ENCODE assay signal across 17 cellular contexts in genomic region chr2:239724194-239724849, GRCh38.
DNase-seq lines count a peak whose midpoint lies in the region; ATAC-seq and TF ChIP-seq lines count a peak whose summit lies in the region.
"Had no signal": no experiment of that assay in that cellular context is flagged by ENCODE, and none has a peak within 500 bp of the region (broad histone marks: within the 10 kb centered on the region; RNA-seq: fewer than 3 reads in every experiment).

No MANE protein-coding gene starts in this region.

- ATAC-seq in activated CD4-positive, CD25-positive, alpha-beta regulatory T cell treated with anti-CD3 and anti-CD28 coated beads, Interleukin-2, amount 50 U/mL, for 24 hours, result no peak
- ATAC-seq in HG02973 (IDR thresholded peaks at IDR 0.05; ENCODE audit: unreplicated experiment), result no peak
- no peak for ATAC-seq in stimulated activated naive B cell treated with anti-CD40 and anti-IgM and Interleukin-4, amounts not matched to agents 10 μg/mL and 1 μg/mL and 100 μg/mL, for 72 hours (replicated peaks)
- ATAC-seq: left colon, mucosa of descending colon had no signal

- H3K4me3 ChIP-seq in HEK293 (ENCODE audit: low read depth, low read length) (no peak overlapping the region), sigmoid colon (no peak overlapping the region)
- H3K4me3 ChIP-seq: mucosa of descending colon had no signal

- DNase-seq in activated CD4-positive, CD25-positive, alpha-beta regulatory T cell treated with anti-CD3 and anti-CD28 coated beads, Interleukin-2, amount 50 U/mL, for 72 hours, result peak; percentile 21
- peak; percentile 37 for DNase-seq in islet precursor cell
- DNase-seq in sigmoid colon, result peak; percentile 39
- no peak for DNase-seq in NCI-H1105 (lab: John Stamatoyannopoulos, UW)
- no peak for DNase-seq in stimulated activated naive B cell treated with anti-CD40 and anti-IgM and Interleukin-4, amounts not matched to agents 10 μg/mL and 1 μg/mL and 100 μg/mL, for 72 hours
- DNase-seq: activated CD4-positive, alpha-beta T cell treated with anti-CD3 and anti-CD28 coated beads, Interleukin-2, amount 50 U/mL, for 48 hours; activated naive CD4-positive, alpha-beta T cell treated with anti-CD3 and anti-CD28 coated beads, Interleukin-2, amount 50 U/mL, for 16 hours; activated T-cell treated with anti-CD3 and anti-CD28 coated beads for 4 hours; NCI-H187 treated with DMSO at 0.1 percent for 48 hours; SK-N-SH had no signal

- H3K4me1 Mint-ChIP-seq in stimulated activated naive B cell treated with anti-CD40 and anti-IgM and Interleukin-4, amounts not matched to agents 10 μg/mL and 1 μg/mL and 100 μg/mL, for 72 hours, result no peaks in the 10 kb centered on the region

- H3K9me3 ChIP-seq in HEK293 (ENCODE audit: control insufficient read depth, insufficient read depth, low read depth, low read length), result no peaks in the 10 kb centered on the region
- no peaks in the 10 kb centered on the region for H3K9me3 ChIP-seq in sigmoid colon
- H3K9me3 ChIP-seq: BE2C, mucosa of descending colon, SK-N-SH had no signal

- H3K27me3 Mint-ChIP-seq in stimulated activated naive B cell treated with anti-CD40 and anti-IgM and Interleukin-4, amounts not matched to agents 10 μg/mL and 1 μg/mL and 100 μg/mL, for 72 hours, result no peaks in the 10 kb centered on the region

- no peak overlapping the region for H3K27ac Mint-ChIP-seq in stimulated activated naive B cell treated with anti-CD40 and anti-IgM and Interleukin-4, amounts not matched to agents 10 μg/mL and 1 μg/mL and 100 μg/mL, for 72 hours
- H3K27ac Mint-ChIP-seq: T-helper 2 cell treated with Interferon-gamma antibody and Interleukin-4, amounts not matched to agents 5 μg/mL and 100 μg/mL, for 36 hours had no signal

- H3K36me3 ChIP-seq in HEK293 (ENCODE audit: control insufficient read depth in 2 of 2, insufficient read depth in 1 of 2, low read length in 2 of 2), result no peaks in the 10 kb centered on the region
- H3K36me3 ChIP-seq in sigmoid colon, result no peaks in the 10 kb centered on the region
- H3K36me3 ChIP-seq: BE2C had no signal

- TF ChIP-seq POLR2A in sigmoid colon (IDR thresholded peaks at IDR 0.05), result no peak

- WGBS in sigmoid colon, 2 donors, result 71 to 84% methylated on average over 16 of the region's 16 CpGs

- TF ChIP-seq CTCF in HEK293 (tag by site-specific recombination; IDR thresholded peaks at IDR 0.05), result no peak
- TF ChIP-seq CTCF in sigmoid colon (IDR thresholded peaks at IDR 0.05), result no peak

- POLR2A ChIA-PET in HEK293 (lab: Yijun Ruan, JAX), result no interaction called here

- H3K27me3 ChIP-seq in sigmoid colon, result no peaks in the 10 kb centered on the region
- H3K27me3 ChIP-seq: BE2C had no signal

- no peaks in the 10 kb centered on the region for H3K9me3 Mint-ChIP-seq in stimulated activated naive B cell treated with anti-CD40 and anti-IgM and Interleukin-4, amounts not matched to agents 10 μg/mL and 1 μg/mL and 100 μg/mL, for 72 hours
- H3K9me3 Mint-ChIP-seq: T-helper 2 cell treated with Interferon-gamma antibody and Interleukin-4, amounts not matched to agents 5 μg/mL and 100 μg/mL, for 36 hours had no signal

- H3K4me1 ChIP-seq in HEK293 (ENCODE audit: control insufficient read depth, insufficient read depth, low read length) (no peaks in the 10 kb centered on the region), sigmoid colon (peaks cover 0 to 7% (median 0%) of the 10 kb centered on the region in 4 donors)
- H3K4me1 ChIP-seq: BE2C had no signal

- CTCF ChIA-PET in HEK293 (lab: Yijun Ruan, JAX), result no interaction called here

- intact Hi-C loops in sigmoid colon (cut with DNase I), result no loop called here

- H3K27ac ChIP-seq in HEK293 (ENCODE audit: extremely low read depth, low read depth, low read length) (no peak overlapping the region), sigmoid colon (no peak overlapping the region)

- TF ChIP-seq EP300 in sigmoid colon (IDR thresholded peaks at IDR 0.05), result no peak

- no peaks in the 10 kb centered on the region for H3K36me3 Mint-ChIP-seq in stimulated activated naive B cell treated with anti-CD40 and anti-IgM and Interleukin-4, amounts not matched to agents 10 μg/mL and 1 μg/mL and 100 μg/mL, for 72 hours

- no peak overlapping the region for H3K4me3 Mint-ChIP-seq in stimulated activated naive B cell treated with anti-CD40 and anti-IgM and Interleukin-4, amounts not matched to agents 10 μg/mL and 1 μg/mL and 100 μg/mL, for 72 hours
- H3K4me3 Mint-ChIP-seq: T-helper 2 cell treated with Interferon-gamma antibody and Interleukin-4, amounts not matched to agents 5 μg/mL and 100 μg/mL, for 36 hours had no signal

TF ChIP-seq in HEK293, 187 proteins besides CTCF, POLR2A, EP300 and RAD21:
- peak; percentile 23; the same call in 1 of the 2 replicates for TF ChIP-seq ZFHX2 (tag by site-specific recombination; conservative IDR thresholded peaks at IDR 0.05)
- no peak for TF ChIP-seq ZNF623 (tag by site-specific recombination; IDR thresholded peaks at IDR 0.05)
- TF ChIP-seq, protein P1, sequence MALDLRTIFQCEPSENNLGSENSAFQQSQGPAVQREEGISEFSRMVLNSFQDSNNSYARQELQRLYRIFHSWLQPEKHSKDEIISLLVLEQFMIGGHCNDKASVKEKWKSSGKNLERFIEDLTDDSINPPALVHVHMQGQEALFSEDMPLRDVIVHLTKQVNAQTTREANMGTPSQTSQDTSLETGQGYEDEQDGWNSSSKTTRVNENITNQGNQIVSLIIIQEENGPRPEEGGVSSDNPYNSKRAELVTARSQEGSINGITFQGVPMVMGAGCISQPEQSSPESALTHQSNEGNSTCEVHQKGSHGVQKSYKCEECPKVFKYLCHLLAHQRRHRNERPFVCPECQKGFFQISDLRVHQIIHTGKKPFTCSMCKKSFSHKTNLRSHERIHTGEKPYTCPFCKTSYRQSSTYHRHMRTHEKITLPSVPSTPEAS (tag by site-specific recombination; IDR thresholded peaks at IDR 0.05), result no peak
- no peak for TF ChIP-seq ZNF433 (tag by site-specific recombination; IDR thresholded peaks at IDR 0.05; ENCODE audit: low read depth)
- peak; percentile 11; the same call in 1 of the 2 replicates for TF ChIP-seq EGR2 (tag by site-specific recombination; IDR thresholded peaks at IDR 0.05; ENCODE audit: low read depth)
TF ChIP-seq in HEK293: peak in this region for 2.

Comparison
In these comparisons a context has a peak if more than half of its experiments do, and no peak if none do; other contexts are left out.
1. DNase-seq: peak in activated CD4-positive, CD25-positive, alpha-beta regulatory T cell treated with anti-CD3 and anti-CD28 coated beads, Interleukin-2, amount 50 U/mL, for 72 hours (single experiment), islet precursor cell (single experiment) and sigmoid colon (single experiment); none in NCI-H1105 (single experiment) and stimulated activated naive B cell treated with anti-CD40 and anti-IgM and Interleukin-4, amounts not matched to agents 10 μg/mL and 1 μg/mL and 100 μg/mL, for 72 hours (single experiment).